17 cellular contexts compared by ENCODE assay signal in the genomic region with DNA sequence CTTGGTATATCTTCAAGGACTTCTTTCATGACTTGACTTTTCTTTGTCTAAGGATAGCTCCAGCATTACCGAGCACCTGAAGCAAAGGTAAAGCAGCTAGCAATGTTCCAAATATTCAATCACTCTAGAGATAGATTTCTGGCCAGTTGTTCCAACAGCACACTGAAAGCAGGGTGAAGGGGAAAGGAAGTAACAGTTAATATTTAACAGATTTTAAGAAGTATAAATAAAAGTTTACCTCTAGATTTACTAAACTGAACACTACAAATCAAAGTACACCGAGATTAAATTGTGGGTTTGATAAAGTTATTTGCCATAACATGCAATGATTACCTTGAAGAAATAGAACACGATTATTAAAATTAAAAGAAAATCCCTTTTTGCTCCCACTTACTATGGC.
DNase-seq lines count a peak whose midpoint lies in the region; ATAC-seq, FAIRE-seq and TF ChIP-seq lines count a peak whose summit lies in the region.
"Had no signal": no experiment of that assay in that cellular context is flagged by ENCODE, and none has a peak within 500 bp of the region (broad histone marks: within the 10 kb centered on the region; RNA-seq: fewer than 3 reads in every experiment).

No MANE protein-coding gene starts in this region.

- no peaks in the 10 kb centered on the region for H3K9me2 ChIP-seq in OCI-LY1 (ENCODE audit: low read depth, low read length)

- H3K27ac Mint-ChIP-seq in astrocyte (ENCODE audit: unreplicated experiment), result peak overlapping the region; percentile 44
- H3K27ac Mint-ChIP-seq in activated CD4-positive, alpha-beta memory T cell treated with anti-CD3 and anti-CD28 coated beads for 36 hours, result no peak overlapping the region
- H3K27ac Mint-ChIP-seq: CD4-positive, alpha-beta T cell had no signal

- H3K4me3 Mint-ChIP-seq in astrocyte (ENCODE audit: unreplicated experiment), result no peak overlapping the region
- H3K4me3 Mint-ChIP-seq in activated CD4-positive, alpha-beta memory T cell treated with anti-CD3 and anti-CD28 coated beads for 36 hours, result no peak overlapping the region
- H3K4me3 Mint-ChIP-seq: CD4-positive, alpha-beta T cell had no signal

- WGBS in HepG2 (ENCODE audit: low lambda C conversion rate), result 25% methylated on average over 3 of the region's 3 CpGs
- 27 to 67% (median 48%) methylated on average over 3 of the region's 3 CpGs for WGBS in stomach, 5 donors

- H3K4me1 ChIP-seq in OCI-LY1 (ENCODE audit: insufficient read depth, low read length, severe bottlenecking) (peaks cover 37% of the 10 kb centered on the region), astrocyte (ENCODE audit: insufficient read depth, low read length) (peaks cover 25% of the 10 kb centered on the region), HepG2 (ENCODE audit: insufficient read depth, low read length) (peaks cover 94% of the 10 kb centered on the region), stomach (peaks cover 8 to 42% (median 21%) of the 10 kb centered on the region in 4 donors)
- H3K4me1 ChIP-seq: BE2C had no signal

- H2AFZ ChIP-seq in OCI-LY1 (ENCODE audit: low read length) (no peak overlapping the region), astrocyte (ENCODE audit: low read depth, low read length) (no peak overlapping the region), HepG2 (ENCODE audit: low read length) (no peak overlapping the region)

- peaks cover 82% of the 10 kb centered on the region for H3K36me3 ChIP-seq in OCI-LY1 (ENCODE audit: insufficient read depth, low read length)
- H3K36me3 ChIP-seq in astrocyte (ENCODE audit: insufficient read depth, low read length), result peaks cover 28% of the 10 kb centered on the region
- peaks cover 0 to 14% of the 10 kb centered on the region in 2 experiments; a peak in 2 of 5 replicates for H3K36me3 ChIP-seq in HepG2 (replicated peaks in 1 of 2; ENCODE audit: control insufficient read depth in 1 of 2, insufficient read depth in 2 of 2, low read length in 2 of 2)
- H3K36me3 ChIP-seq in stomach, result peaks cover 29 to 81% (median 70%) of the 10 kb centered on the region in 4 donors

- H3K4me2 ChIP-seq in OCI-LY1 (ENCODE audit: low read length) (no peak overlapping the region), astrocyte (ENCODE audit: low read length) (no peak overlapping the region), HepG2 (ENCODE audit: low read depth, low read length) (peak overlapping the region; percentile 59)
- H3K4me2 ChIP-seq: KMS-11 had no signal

- H3K4me1 Mint-ChIP-seq in astrocyte (ENCODE audit: low read depth, unreplicated experiment), result peaks cover 45% of the 10 kb centered on the region
- H3K4me1 Mint-ChIP-seq in activated CD4-positive, alpha-beta memory T cell treated with anti-CD3 and anti-CD28 coated beads for 36 hours (ENCODE audit: low read depth), result peaks cover 16% of the 10 kb centered on the region

- intact Hi-C loops in HepG2 (cut with micrococcal nuclease; ENCODE audit: unreplicated experiment) (no loop called here), stomach (cut with DNase I; ENCODE audit: low total_unique reads) (no loop called here)
- intact Hi-C loops in activated CD4-positive, alpha-beta memory T cell treated with anti-CD3 and anti-CD28 coated beads for 36 hours (cut with micrococcal nuclease), result no loop called here

- in situ Hi-C loops in HepG2 (cut with HindIII; ENCODE audit: extremely low pct_ligation_motif_present, low pct_unique_long_range_greater_than_20kb), result loop anchor here (5.0 kb wide), 1 partner anchor 35 kb away; no protein-coding TSS in a partner anchor

- POLR2A ChIA-PET in HepG2 (lab: Yijun Ruan, JAX), result interaction anchor here (1.0 to 5.8 kb wide), 4 partner anchors 14 to 98 kb away, joined by 3 to 79 read pairs (median 20); no protein-coding TSS in a partner anchor
- POLR2A ChIA-PET in activated CD4-positive, alpha-beta memory T cell treated with anti-CD3 and anti-CD28 coated beads for 36 hours (lab: Charles Lee), result interaction anchor here (0.6 kb wide), 1 partner anchor 41 kb away, joined by 3 read pairs; no protein-coding TSS in a partner anchor

- DNase-seq in astrocyte (ENCODE audit: low read depth) (no peak), HepG2 (ENCODE audit: low spot score) (no peak), stomach (no peak), SKM-1 (lab: John Stamatoyannopoulos, UW; ENCODE audit: unreplicated experiment) (no peak), NCI-H1092 treated with DMSO at 0.1 percent for 48 hours (lab: John Stamatoyannopoulos, UW) (no peak)
- DNase-seq in activated CD4-positive, alpha-beta memory T cell treated with anti-CD3 and anti-CD28 coated beads for 36 hours, result no peak
- DNase-seq: BE2C; CD4-positive, alpha-beta T cell; DMS53; NCI-H146; NCI-H2081; NCI-H82; Right ventricle myocardium superior had no signal

- CTCF ChIA-PET in HepG2 (lab: Yijun Ruan, JAX; ENCODE audit: low intra/inter-chr PET ratio, low total read pairs), result no interaction called here
- CTCF ChIA-PET in activated CD4-positive, alpha-beta memory T cell treated with anti-CD3 and anti-CD28 coated beads for 36 hours (lab: Charles Lee), result interaction anchor here (1.4 kb wide), 1 partner anchor 148 kb away, joined by 5 read pairs; no protein-coding TSS in a partner anchor

- no peak for TF ChIP-seq EP300 in HepG2 (IDR thresholded peaks at IDR 0.05; ENCODE audit: low read depth in 2 of 2, low read length in 2 of 2)
- TF ChIP-seq EP300 in HepG2 (CRISPR knock-in tag; IDR thresholded peaks at IDR 0.05; ENCODE audit: borderline replicate concordance), result no peak
- no peak for TF ChIP-seq EP300 in stomach (IDR thresholded peaks at IDR 0.05)

- 0 out of 2 replicates have a peak, but pooled peaks cover 3% of the 10 kb centered on the region for H3F3A ChIP-seq in OCI-LY1 (ENCODE audit: insufficient read depth, low read length)

- H3K9me3 Mint-ChIP-seq in astrocyte (ENCODE audit: unreplicated experiment), result no peaks in the 10 kb centered on the region
- H3K9me3 Mint-ChIP-seq in activated CD4-positive, alpha-beta memory T cell treated with anti-CD3 and anti-CD28 coated beads for 36 hours, result no peaks in the 10 kb centered on the region
- H3K9me3 Mint-ChIP-seq: CD4-positive, alpha-beta T cell had no signal

- no peaks in the 10 kb centered on the region for H3K9me3 ChIP-seq in OCI-LY1 (ENCODE audit: low read length)
- H3K9me3 ChIP-seq in astrocyte (ENCODE audit: insufficient read depth, low read depth, low read length), result no peaks in the 10 kb centered on the region
- H3K9me3 ChIP-seq in HepG2 (ENCODE audit: low read length), result no peaks in the 10 kb centered on the region
- H3K9me3 ChIP-seq in stomach, result no peaks in the 10 kb centered on the region
- H3K9me3 ChIP-seq: BE2C had no signal

- no peak for TF ChIP-seq RAD21 in HepG2 (CRISPR knock-in tag; IDR thresholded peaks at IDR 0.05)

- TF ChIP-seq CTCF in OCI-LY1 (IDR thresholded peaks at IDR 0.05; ENCODE audit: low read length), result no peak
- no peak for TF ChIP-seq CTCF in astrocyte (IDR thresholded peaks at IDR 0.05; ENCODE audit: insufficient read depth, low read depth, low read length)
- TF ChIP-seq CTCF in HepG2 (CRISPR knock-in tag; IDR thresholded peaks at IDR 0.05), result no peak
- TF ChIP-seq CTCF in stomach (IDR thresholded peaks at IDR 0.05), result no peak

- H3K9ac ChIP-seq in OCI-LY1 (ENCODE audit: low read length) (no peak overlapping the region), astrocyte (ENCODE audit: low read length) (no peak overlapping the region), HepG2 (ENCODE audit: insufficient read depth, low read depth, low read length) (peak overlapping the region; percentile 60)
- H3K9ac ChIP-seq: KMS-11 had no signal

- H3K27me3 ChIP-seq in OCI-LY1 (ENCODE audit: insufficient read depth, low read length) (no peaks in the 10 kb centered on the region), astrocyte (ENCODE audit: insufficient read depth, low read length) (no peaks in the 10 kb centered on the region), HepG2 (ENCODE audit: control insufficient read depth in 1 of 2, insufficient read depth in 2 of 2, low read length in 2 of 2) (no peaks in the 10 kb centered on the region), stomach (no peaks in the 10 kb centered on the region)
- H3K27me3 ChIP-seq: BE2C had no signal

- no peak for FAIRE-seq in astrocyte (lab: Jason Lieb, UNC)
- no peak for FAIRE-seq in HepG2 (lab: Jason Lieb, UNC)

- H3K27me3 Mint-ChIP-seq in astrocyte (ENCODE audit: low read depth, unreplicated experiment), result no peaks in the 10 kb centered on the region
- no peaks in the 10 kb centered on the region for H3K27me3 Mint-ChIP-seq in activated CD4-positive, alpha-beta memory T cell treated with anti-CD3 and anti-CD28 coated beads for 36 hours
- H3K27me3 Mint-ChIP-seq: CD4-positive, alpha-beta T cell had no signal

- H4K20me1 ChIP-seq in OCI-LY1 (ENCODE audit: insufficient read depth, low read length) (no peaks in the 10 kb centered on the region), astrocyte (ENCODE audit: insufficient read depth, low read length) (no peaks in the 10 kb centered on the region), HepG2 (ENCODE audit: insufficient read depth, low read length) (no peaks in the 10 kb centered on the region)

- TF ChIP-seq POLR2A in HepG2 (IDR thresholded peaks at IDR 0.05; ENCODE audit: insufficient read depth in 1 of 2, low read depth in 2 of 2, low read length in 2 of 2) (no peak), stomach (IDR thresholded peaks at IDR 0.05) (no peak)

- ATAC-seq in HepG2, result no peak
- ATAC-seq: Panc1 had no signal

- H3K36me3 Mint-ChIP-seq in astrocyte (ENCODE audit: low read depth, unreplicated experiment), result peaks cover 25% of the 10 kb centered on the region
- peaks cover 31% of the 10 kb centered on the region for H3K36me3 Mint-ChIP-seq in activated CD4-positive, alpha-beta memory T cell treated with anti-CD3 and anti-CD28 coated beads for 36 hours

- H3K79me2 ChIP-seq in OCI-LY1 (ENCODE audit: insufficient read depth, low read length) (no peaks in the 10 kb centered on the region), astrocyte (ENCODE audit: insufficient read depth, low read length) (peaks cover 10% of the 10 kb centered on the region), HepG2 (ENCODE audit: insufficient read depth, low read length) (no peaks in the 10 kb centered on the region)

- H3K27ac ChIP-seq in OCI-LY1 (ENCODE audit: low read depth, low read length, poor library complexity, severe bottlenecking), result peak overlapping the region; percentile 76
- no peak overlapping the region for H3K27ac ChIP-seq in astrocyte (ENCODE audit: low read depth, low read length)
- peak overlapping the region; percentile 87 for H3K27ac ChIP-seq in HepG2 (ENCODE audit: extremely low read length, insufficient read depth, low read length)
- H3K27ac ChIP-seq in stomach, result peak overlapping the region in 3 of 5 donors; percentile 9 to 57 (median 52)
- H3K27ac ChIP-seq: KMS-11, SK-N-MC had no signal

- H3K4me3 ChIP-seq in OCI-LY1 (ENCODE audit: low read depth, low read length, poor library complexity, severe bottlenecking), result no peak overlapping the region
- H3K4me3 ChIP-seq in astrocyte (ENCODE audit: insufficient read depth, low read depth, low read length), result no peak overlapping the region
- H3K4me3 ChIP-seq in HepG2 (replicated peaks in 1 of 3; ENCODE audit: insufficient read depth in 1 of 3, low read depth in 2 of 3, low read length in 3 of 3), result no peak overlapping the region; a peak in 1 of 6 replicates
- no peak overlapping the region for H3K4me3 ChIP-seq in stomach
- H3K4me3 ChIP-seq: SK-N-MC had no signal

- no TSS peak for BruUV-seq in HepG2 (replicated peaks; lab: Mats Ljungman, UMichigan)

TF ChIP-seq in HepG2, 621 proteins besides CTCF, POLR2A, EP300 and RAD21 (continues in another document):
- TF ChIP-seq ZNF883 (CRISPR knock-in tag; IDR thresholded peaks at IDR 0.05; ENCODE audit: not compliant biosample characterization), result no peak
